Comparison of ENCODE assay signal across 32 cellular contexts in the genomic region with DNA sequence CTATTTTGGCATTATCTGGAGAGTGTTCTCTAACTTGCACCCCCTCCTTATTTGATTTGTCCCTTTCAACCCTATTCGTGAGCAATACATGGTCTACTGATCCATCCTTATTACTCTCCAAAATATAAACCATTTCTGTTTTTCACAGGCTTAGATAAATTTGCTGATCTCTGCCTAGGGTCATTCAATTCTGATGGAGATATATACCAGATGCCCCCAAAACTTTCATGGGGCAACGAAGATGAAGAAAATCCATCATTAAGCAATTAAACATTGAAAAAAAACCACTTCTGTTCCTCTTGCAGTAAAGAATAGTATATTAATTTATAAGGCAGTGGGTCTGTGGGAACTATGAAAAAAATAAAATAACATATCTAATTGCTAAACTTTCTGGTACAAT.
"Had no signal": no experiment of that assay in that cellular context is flagged by ENCODE, and none has a peak within 500 bp of the region (broad histone marks: within the 10 kb centered on the region; RNA-seq: fewer than 3 reads in every experiment).

No MANE protein-coding gene starts in this region.

- H3K27me3 ChIP-seq: adrenal gland, body of pancreas, brain microvascular endothelial cell, breast epithelium had no signal

- H3K4me3 ChIP-seq: adrenal gland, body of pancreas, breast epithelium had no signal

- ATAC-seq: activated CD8-positive, alpha-beta T cell treated with anti-CD3 and anti-CD28 coated beads for 36 hours; activated naive CD4-positive, alpha-beta T cell treated with anti-CD3 and anti-CD28 coated beads, Interleukin-2, amount 50 U/mL, for 72 hours; activated T-cell treated with anti-CD3 and anti-CD28 coated beads, Interleukin-2, amount 50 U/mL, for 4 hours; activated T-cell treated with anti-CD3 and anti-CD28 coated beads, Interleukin-2, amount 50 U/mL, for 72 hours; activated T-helper 17 cell treated with anti-CD3 and anti-CD28 coated beads, Interleukin-2, amount 50 U/mL, for 72 hours; body of pancreas had no signal

- H3K4me1 ChIP-seq: adrenal gland, body of pancreas, breast epithelium had no signal

- H3K36me3 ChIP-seq: adrenal gland, brain microvascular endothelial cell, breast epithelium had no signal

- H3K27ac ChIP-seq: adrenal gland, body of pancreas, brain microvascular endothelial cell, breast epithelium, VCaP had no signal

- H3K9me3 ChIP-seq: adrenal gland, body of pancreas, breast epithelium had no signal

- DNase-seq: activated B cell treated with CpG ODN at 0.5 μM for 24 hours; activated CD4-positive, alpha-beta memory T cell treated with anti-CD3 and anti-CD28 coated beads for 36 hours; activated CD4-positive, alpha-beta T cell treated with anti-CD3 and anti-CD28 coated beads for 4 hours; activated CD4-positive, alpha-beta T cell treated with anti-CD3 and anti-CD28 coated beads, Interleukin-2, amount 10 ng/mL, durations not matched to agents 24 days and 14 days; activated CD4-positive, alpha-beta T cell treated with anti-CD3 and anti-CD28 coated beads, Interleukin-2, amount 50 U/mL, for 1 hour; activated CD4-positive, alpha-beta T cell treated with anti-CD3 and anti-CD28 coated beads, Interleukin-2, amount 50 U/mL, for 4 hours; activated CD4-positive, CD25-positive, alpha-beta regulatory T cell treated with anti-CD3 and anti-CD28 coated beads, Interleukin-2, amount 50 U/mL, for 72 hours; activated CD8-positive, alpha-beta memory T cell treated with anti-CD3 and anti-CD28 coated beads, Interleukin-2, amount 50 U/mL, for 4 hours; activated CD8-positive, alpha-beta T cell treated with anti-CD3 and anti-CD28 coated beads for 36 hours; activated effector memory CD4-positive, alpha-beta T cell treated with anti-CD3 and anti-CD28 coated beads, Interleukin-2, amount 50 U/mL, for 16 hours; activated gamma-delta T cell treated with Interleukin-2 at 50 U/mL for 16 hours; activated naive CD4-positive, alpha-beta T cell; activated naive CD4-positive, alpha-beta T cell treated with anti-CD3 and anti-CD28 coated beads for 36 hours; activated naive CD4-positive, alpha-beta T cell treated with anti-CD3 and anti-CD28 coated beads, Interleukin-2, amount 50 U/mL, for 16 hours; activated naive CD8-positive, alpha-beta T cell treated with anti-CD3 and anti-CD28 coated beads for 36 hours; activated T-cell treated with anti-CD3 and anti-CD28 coated beads for 4 hours; activated T-cell treated with anti-CD3 and anti-CD28 coated beads, Interleukin-2, amount 50 U/mL, for 1 hour; activated T-cell treated with anti-CD3 and anti-CD28 coated beads, Interleukin-2, amount 50 U/mL, for 4 hours; activated T-cell treated with anti-CD3 and anti-CD28 coated beads, Interleukin-2, amount 50 U/mL, for 72 hours; adrenal gland; amniotic stem cell; aorta; body of pancreas; brain microvascular endothelial cell; central memory CD4-positive, alpha-beta T cell; T-helper 1 cell; T-helper 2 cell; T-helper 9 cell had no signal
